In the genomic region with DNA sequence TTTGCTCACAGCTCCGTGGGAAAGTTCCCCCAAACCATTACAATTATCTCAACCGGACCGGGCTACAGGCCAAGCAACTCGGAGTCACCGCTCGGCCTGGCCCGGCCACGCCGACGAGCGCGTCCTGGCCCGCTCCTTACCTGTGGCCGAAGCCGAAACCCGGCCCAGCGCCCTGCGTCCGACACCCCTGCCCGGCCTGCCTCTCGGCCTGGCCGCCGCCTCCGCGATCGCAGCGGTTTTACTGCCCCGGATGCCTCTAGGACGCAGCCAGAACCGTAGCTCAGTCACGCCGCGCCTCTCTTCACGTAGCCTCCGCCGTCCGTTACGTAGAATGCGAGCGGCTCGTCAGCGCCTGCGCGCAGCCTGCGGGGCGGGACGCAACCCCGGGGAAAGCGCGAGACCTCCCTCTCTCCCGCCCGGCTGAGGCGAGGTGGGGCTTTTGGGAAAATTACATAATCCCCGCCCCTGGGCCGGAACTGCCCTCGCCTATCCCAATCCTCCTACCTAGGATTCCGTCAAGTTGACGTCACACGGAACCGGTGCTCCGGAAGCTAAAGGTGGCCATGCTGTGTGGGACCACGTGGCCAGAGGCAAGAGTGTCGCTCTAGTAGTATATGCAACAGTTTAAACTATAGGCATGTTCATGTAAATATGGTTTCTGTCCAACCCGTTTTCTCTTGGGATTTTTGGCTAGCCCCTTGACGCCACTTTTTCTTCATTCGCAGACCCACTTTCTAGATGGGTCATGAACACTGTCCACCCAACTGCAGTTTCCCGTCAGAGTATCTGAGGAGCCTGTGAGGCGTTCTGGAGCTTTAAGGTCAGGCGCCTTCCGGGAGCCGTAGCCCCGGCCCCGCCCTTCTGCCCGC, we compare ENCODE assay signal across 1 cellular context.
TF ChIP-seq lines count a peak whose summit lies in the region.

Gene CCDC47, minus strand, starts transcription at position 326 of the 869 bp plus-strand sequence. CDS start 7,422 bp downstream, outside the sequence.

TF ChIP-seq in HEK293, 187 proteins besides CTCF, POLR2A, EP300 and RAD21 (continued from another document and continues in another):
- TF ChIP-seq, protein P1, sequence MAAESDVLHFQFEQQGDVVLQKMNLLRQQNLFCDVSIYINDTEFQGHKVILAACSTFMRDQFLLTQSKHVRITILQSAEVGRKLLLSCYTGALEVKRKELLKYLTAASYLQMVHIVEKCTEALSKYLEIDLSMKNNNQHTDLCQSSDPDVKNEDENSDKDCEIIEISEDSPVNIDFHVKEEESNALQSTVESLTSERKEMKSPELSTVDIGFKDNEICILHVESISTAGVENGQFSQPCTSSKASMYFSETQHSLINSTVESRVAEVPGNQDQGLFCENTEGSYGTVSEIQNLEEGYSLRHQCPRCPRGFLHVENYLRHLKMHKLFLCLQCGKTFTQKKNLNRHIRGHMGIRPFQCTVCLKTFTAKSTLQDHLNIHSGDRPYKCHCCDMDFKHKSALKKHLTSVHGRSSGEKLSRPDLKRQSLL (tag by site-specific recombination; IDR thresholded peaks at IDR 0.05): peak; percentile 96
- TF ChIP-seq ZNF707 (tag by site-specific recombination; IDR thresholded peaks at IDR 0.05): no peak
- TF ChIP-seq ZBTB7A (tag by site-specific recombination; IDR thresholded peaks at IDR 0.05; ENCODE audit: low read depth): no peak
- peak; percentile 62; the same call in 1 of the 2 replicates for TF ChIP-seq HOXC10 (CRISPR knock-in tag; IDR thresholded peaks at IDR 0.05)
- TF ChIP-seq, protein P2, sequence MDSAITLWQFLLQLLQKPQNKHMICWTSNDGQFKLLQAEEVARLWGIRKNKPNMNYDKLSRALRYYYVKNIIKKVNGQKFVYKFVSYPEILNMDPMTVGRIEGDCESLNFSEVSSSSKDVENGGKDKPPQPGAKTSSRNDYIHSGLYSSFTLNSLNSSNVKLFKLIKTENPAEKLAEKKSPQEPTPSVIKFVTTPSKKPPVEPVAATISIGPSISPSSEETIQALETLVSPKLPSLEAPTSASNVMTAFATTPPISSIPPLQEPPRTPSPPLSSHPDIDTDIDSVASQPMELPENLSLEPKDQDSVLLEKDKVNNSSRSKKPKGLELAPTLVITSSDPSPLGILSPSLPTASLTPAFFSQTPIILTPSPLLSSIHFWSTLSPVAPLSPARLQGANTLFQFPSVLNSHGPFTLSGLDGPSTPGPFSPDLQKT (IDR thresholded peaks at IDR 0.05; ENCODE audit: borderline replicate concordance, low read depth, low read length): peak; percentile 71; the same call in 1 of the 2 replicates
- TF ChIP-seq ZSCAN5A (tag by site-specific recombination; IDR thresholded peaks at IDR 0.05): 0 out of 2 replicates have a peak, but pooled peaks have one; percentile 36
- TF ChIP-seq ZNF747 (tag by site-specific recombination; IDR thresholded peaks at IDR 0.05): no peak
- TF ChIP-seq ZNF146 (tag by site-specific recombination; IDR thresholded peaks at IDR 0.05): no peak
- peak; percentile 88 for TF ChIP-seq YY2 (tag by site-specific recombination; IDR thresholded peaks at IDR 0.05)
- TF ChIP-seq, protein P3, sequence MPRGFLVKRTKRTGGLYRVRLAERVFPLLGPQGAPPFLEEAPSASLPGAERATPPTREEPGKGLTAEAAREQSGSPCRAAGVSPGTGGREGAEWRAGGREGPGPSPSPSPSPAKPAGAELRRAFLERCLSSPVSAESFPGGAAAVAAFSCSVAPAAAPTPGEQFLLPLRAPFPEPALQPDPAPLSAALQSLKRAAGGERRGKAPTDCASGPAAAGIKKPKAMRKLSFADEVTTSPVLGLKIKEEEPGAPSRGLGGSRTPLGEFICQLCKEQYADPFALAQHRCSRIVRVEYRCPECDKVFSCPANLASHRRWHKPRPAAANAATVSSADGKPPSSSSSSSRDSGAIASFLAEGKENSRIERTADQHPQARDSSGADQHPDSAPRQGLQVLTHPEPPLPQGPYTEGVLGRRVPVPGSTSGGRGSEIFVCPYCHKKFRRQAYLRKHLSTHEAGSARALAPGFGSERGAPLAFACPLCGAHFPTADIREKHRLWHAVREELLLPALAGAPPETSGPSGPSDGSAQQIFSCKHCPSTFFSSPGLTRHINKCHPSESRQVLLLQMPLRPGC (tag by site-specific recombination; IDR thresholded peaks at IDR 0.05): peak; percentile 67; the same call in 1 of the 2 replicates
- peak; percentile 28; the same call in 1 of the 2 replicates for TF ChIP-seq ZNF558 (tag by site-specific recombination; IDR thresholded peaks at IDR 0.05)
- peak; percentile 100 for TF ChIP-seq ZNF629 (tag by site-specific recombination; IDR thresholded peaks at IDR 0.05)
- TF ChIP-seq ZNF561 (tag by site-specific recombination; IDR thresholded peaks at IDR 0.05; ENCODE audit: borderline replicate concordance): peak; percentile 42; the same call in 1 of the 2 replicates
- TF ChIP-seq ZNF621 (tag by site-specific recombination; IDR thresholded peaks at IDR 0.05): no peak
- peak; percentile 98 for TF ChIP-seq KLF7 (tag by site-specific recombination; IDR thresholded peaks at IDR 0.05; ENCODE audit: borderline replicate concordance)
- no peak for TF ChIP-seq ZNF202 (tag by site-specific recombination; IDR thresholded peaks at IDR 0.05; ENCODE audit: borderline replicate concordance)
- no peak; the same call in 1 of the 2 replicates for TF ChIP-seq ZNF843 (tag by site-specific recombination; IDR thresholded peaks at IDR 0.05)
- TF ChIP-seq, protein P4, sequence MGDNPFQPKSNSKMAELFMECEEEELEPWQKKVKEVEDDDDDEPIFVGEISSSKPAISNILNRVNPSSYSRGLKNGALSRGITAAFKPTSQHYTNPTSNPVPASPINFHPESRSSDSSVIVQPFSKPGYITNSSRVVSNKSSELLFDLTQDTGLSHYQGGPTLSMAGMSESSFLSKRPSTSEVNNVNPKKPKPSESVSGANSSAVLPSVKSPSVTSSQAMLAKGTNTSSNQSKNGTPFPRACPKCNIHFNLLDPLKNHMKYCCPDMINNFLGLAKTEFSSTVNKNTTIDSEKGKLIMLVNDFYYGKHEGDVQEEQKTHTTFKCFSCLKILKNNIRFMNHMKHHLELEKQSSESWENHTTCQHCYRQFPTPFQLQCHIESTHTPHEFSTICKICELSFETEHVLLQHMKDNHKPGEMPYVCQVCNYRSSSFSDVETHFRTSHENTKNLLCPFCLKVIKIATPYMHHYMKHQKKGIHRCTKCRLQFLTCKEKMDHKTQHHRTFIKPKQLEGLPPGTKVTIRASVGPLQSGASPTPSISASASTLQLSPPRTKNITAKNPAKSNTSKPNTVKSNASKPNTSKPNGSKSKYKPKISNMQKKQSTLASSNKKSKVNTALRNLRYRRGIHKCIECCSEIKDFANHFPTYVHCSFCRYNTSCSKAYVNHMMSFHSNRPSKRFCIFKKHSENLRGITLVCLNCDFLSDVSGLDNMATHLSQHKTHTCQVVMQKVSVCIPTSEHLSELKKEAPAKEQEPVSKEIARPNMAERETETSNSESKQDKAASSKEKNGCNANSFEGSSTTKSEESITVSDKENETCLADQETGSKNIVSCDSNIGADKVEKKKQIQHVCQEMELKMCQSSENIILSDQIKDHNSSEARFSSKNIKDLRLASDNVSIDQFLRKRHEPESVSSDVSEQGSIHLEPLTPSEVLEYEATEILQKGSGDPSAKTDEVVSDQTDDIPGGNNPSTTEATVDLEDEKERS (tag by site-specific recombination; IDR thresholded peaks at IDR 0.05): no peak
- TF ChIP-seq ZEB2 (tag by site-specific recombination; IDR thresholded peaks at IDR 0.05): peak; percentile 97
- peak; percentile 98 for TF ChIP-seq ZNF335 (tag by site-specific recombination; conservative IDR thresholded peaks at IDR 0.05)
- peak; percentile 69; the same call in 1 of the 2 replicates for TF ChIP-seq SP7 (tag by site-specific recombination; IDR thresholded peaks at IDR 0.05)
- peak; percentile 44; the same call in 1 of the 2 replicates for TF ChIP-seq EGR2 (tag by site-specific recombination; IDR thresholded peaks at IDR 0.05; ENCODE audit: low read depth)
- no peak for TF ChIP-seq ZNF433 (tag by site-specific recombination; IDR thresholded peaks at IDR 0.05; ENCODE audit: low read depth)
- TF ChIP-seq, protein P5, sequence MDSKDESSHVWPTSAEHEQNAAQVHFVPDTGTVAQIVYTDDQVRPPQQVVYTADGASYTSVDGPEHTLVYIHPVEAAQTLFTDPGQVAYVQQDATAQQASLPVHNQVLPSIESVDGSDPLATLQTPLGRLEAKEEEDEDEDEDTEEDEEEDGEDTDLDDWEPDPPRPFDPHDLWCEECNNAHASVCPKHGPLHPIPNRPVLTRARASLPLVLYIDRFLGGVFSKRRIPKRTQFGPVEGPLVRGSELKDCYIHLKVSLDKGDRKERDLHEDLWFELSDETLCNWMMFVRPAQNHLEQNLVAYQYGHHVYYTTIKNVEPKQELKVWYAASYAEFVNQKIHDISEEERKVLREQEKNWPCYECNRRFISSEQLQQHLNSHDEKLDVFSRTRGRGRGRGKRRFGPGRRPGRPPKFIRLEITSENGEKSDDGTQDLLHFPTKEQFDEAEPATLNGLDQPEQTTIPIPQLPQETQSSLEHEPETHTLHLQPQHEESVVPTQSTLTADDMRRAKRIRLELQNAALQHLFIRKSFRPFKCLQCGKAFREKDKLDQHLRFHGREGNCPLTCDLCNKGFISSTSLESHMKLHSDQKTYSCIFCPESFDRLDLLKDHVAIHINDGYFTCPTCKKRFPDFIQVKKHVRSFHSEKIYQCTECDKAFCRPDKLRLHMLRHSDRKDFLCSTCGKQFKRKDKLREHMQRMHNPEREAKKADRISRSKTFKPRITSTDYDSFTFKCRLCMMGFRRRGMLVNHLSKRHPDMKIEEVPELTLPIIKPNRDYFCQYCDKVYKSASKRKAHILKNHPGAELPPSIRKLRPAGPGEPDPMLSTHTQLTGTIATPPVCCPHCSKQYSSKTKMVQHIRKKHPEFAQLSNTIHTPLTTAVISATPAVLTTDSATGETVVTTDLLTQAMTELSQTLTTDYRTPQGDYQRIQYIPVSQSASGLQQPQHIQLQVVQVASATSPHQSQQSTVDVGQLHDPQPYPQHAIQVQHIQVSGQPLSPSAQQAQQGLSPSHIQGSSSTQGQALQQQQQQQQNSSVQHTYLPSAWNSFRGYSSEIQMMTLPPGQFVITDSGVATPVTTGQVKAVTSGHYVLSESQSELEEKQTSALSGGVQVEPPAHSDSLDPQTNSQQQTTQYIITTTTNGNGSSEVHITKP (tag by site-specific recombination; IDR thresholded peaks at IDR 0.05): peak; percentile 59
- 0 out of 2 replicates have a peak, but pooled peaks have one; percentile 47 for TF ChIP-seq OVOL3 (tag by site-specific recombination; IDR thresholded peaks at IDR 0.05)
- TF ChIP-seq, protein P6, sequence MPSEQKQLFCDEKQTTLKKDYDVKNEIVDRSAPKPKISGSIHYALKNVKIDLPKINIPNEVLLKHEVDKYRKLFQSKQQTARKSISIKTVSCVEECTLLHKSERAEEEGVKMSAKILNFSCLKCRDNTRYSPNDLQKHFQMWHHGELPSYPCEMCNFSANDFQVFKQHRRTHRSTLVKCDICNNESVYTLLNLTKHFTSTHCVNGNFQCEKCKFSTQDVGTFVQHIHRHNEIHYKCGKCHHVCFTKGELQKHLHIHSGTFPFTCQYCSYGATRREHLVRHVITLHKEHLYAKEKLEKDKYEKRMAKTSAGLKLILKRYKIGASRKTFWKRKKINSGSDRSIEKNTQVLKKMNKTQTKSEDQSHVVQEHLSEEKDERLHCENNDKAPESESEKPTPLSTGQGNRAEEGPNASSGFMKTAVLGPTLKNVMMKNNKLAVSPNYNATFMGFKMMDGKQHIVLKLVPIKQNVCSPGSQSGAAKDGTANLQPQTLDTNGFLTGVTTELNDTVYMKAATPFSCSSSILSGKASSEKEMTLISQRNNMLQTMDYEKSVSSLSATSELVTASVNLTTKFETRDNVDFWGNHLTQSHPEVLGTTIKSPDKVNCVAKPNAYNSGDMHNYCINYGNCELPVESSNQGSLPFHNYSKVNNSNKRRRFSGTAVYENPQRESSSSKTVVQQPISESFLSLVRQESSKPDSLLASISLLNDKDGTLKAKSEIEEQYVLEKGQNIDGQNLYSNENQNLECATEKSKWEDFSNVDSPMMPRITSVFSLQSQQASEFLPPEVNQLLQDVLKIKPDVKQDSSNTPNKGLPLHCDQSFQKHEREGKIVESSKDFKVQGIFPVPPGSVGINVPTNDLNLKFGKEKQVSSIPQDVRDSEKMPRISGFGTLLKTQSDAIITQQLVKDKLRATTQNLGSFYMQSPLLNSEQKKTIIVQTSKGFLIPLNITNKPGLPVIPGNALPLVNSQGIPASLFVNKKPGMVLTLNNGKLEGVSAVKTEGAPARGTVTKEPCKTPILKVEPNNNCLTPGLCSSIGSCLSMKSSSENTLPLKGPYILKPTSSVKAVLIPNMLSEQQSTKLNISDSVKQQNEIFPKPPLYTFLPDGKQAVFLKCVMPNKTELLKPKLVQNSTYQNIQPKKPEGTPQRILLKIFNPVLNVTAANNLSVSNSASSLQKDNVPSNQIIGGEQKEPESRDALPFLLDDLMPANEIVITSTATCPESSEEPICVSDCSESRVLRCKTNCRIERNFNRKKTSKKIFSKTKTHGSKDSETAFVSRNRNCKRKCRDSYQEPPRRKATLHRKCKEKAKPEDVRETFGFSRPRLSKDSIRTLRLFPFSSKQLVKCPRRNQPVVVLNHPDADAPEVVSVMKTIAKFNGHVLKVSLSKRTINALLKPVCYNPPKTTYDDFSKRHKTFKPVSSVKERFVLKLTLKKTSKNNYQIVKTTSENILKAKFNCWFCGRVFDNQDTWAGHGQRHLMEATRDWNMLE (tag by site-specific recombination; conservative IDR thresholded peaks at IDR 0.05; ENCODE audit: low read depth): peak; percentile 97
- TF ChIP-seq ZBTB20 (tag by site-specific recombination; IDR thresholded peaks at IDR 0.05): peak; percentile 57; the same call in 1 of the 2 replicates
- peak; percentile 95 for TF ChIP-seq ZNF24 (tag by site-specific recombination; IDR thresholded peaks at IDR 0.05)
- peak; percentile 81 for TF ChIP-seq PATZ1 (tag by site-specific recombination; IDR thresholded peaks at IDR 0.05)
- peak; percentile 93 for TF ChIP-seq ZNF324 (tag by site-specific recombination; IDR thresholded peaks at IDR 0.05)
- no peak for TF ChIP-seq GLI2 (tag by site-specific recombination; IDR thresholded peaks at IDR 0.05; ENCODE audit: borderline replicate concordance, low read depth)
- no peak for TF ChIP-seq ZNF416 (tag by site-specific recombination; IDR thresholded peaks at IDR 0.05)
- peak; percentile 97 for TF ChIP-seq SCRT1 (tag by site-specific recombination; IDR thresholded peaks at IDR 0.05; ENCODE audit: borderline replicate concordance)
